Comparison of ENCODE assay signal across 1 cellular context in genomic region chr19:3821857-3822364, GRCh38.
TF ChIP-seq lines count a peak whose summit lies in the region.

No MANE protein-coding gene starts in this region.

TF ChIP-seq in IMR-90, 13 proteins besides CTCF, POLR2A, EP300 and RAD21 (continued from another document):
- peak; percentile 23; the same call in 1 of the 2 replicates for TF ChIP-seq USF2 (IDR thresholded peaks at IDR 0.05; ENCODE audit: low read depth, low read length)
- TF ChIP-seq SMC3 (IDR thresholded peaks at IDR 0.05; ENCODE audit: low read depth, low read length) = peak; percentile 46
- TF ChIP-seq RFX5 (IDR thresholded peaks at IDR 0.05; ENCODE audit: low read depth, low read length) = no peak
